Comparison of ENCODE assay signal across 8 cellular contexts in genomic region chr1:200437556-200438203, GRCh38. TPM values are rescaled to one million over a fixed set of nuclear protein-coding genes. Genes with fewer than 3 reads are reported as not detected.
DNase-seq lines count a peak whose midpoint lies in the region; ATAC-seq and TF ChIP-seq lines count a peak whose summit lies in the region.

No MANE protein-coding gene starts in this region.

- DNase-seq in osteoblast (ENCODE audit: insufficient read length, low spot score, missing footprints) = no peak
- DNase-seq in D341Med (ENCODE audit: low spot score) = no peak
- no peak for DNase-seq in GM10266 (ENCODE audit: extremely low spot score)
- DNase-seq in NCI-H526 treated with DMSO at 0.1 percent for 48 hours (lab: John Stamatoyannopoulos, UW) = no peak

- H3K27me3 Mint-ChIP-seq in activated naive CD8-positive, alpha-beta T cell = peaks cover under 1% of the 10 kb centered on the region

- peak overlapping the region; percentile 60 for H2AFZ ChIP-seq in osteoblast (ENCODE audit: low read length)

- H4K20me1 ChIP-seq in osteoblast (ENCODE audit: insufficient read depth, low read length) = no peaks in the 10 kb centered on the region

- peak overlapping the region; percentile 77 for H3K27ac Mint-ChIP-seq in activated naive CD8-positive, alpha-beta T cell

- H3K36me3 ChIP-seq in osteoblast (ENCODE audit: insufficient read depth, low read length) = no peaks in the 10 kb centered on the region

- peak overlapping the region; percentile 84 for H3K27ac ChIP-seq in osteoblast (ENCODE audit: low read depth, low read length)

- H3K4me1 Mint-ChIP-seq in activated naive CD8-positive, alpha-beta T cell (ENCODE audit: low read depth) = peaks cover 10% of the 10 kb centered on the region

- H3K4me2 ChIP-seq in osteoblast (ENCODE audit: insufficient read depth, low read length) = peak overlapping the region; percentile 86

- peaks cover 40% of the 10 kb centered on the region for H3K4me1 ChIP-seq in osteoblast (ENCODE audit: insufficient read depth, low read length)

- peak overlapping the region; percentile 82 for H3K4me3 Mint-ChIP-seq in activated naive CD8-positive, alpha-beta T cell

- H3K79me2 ChIP-seq in osteoblast (ENCODE audit: insufficient read depth, low read length) = no peaks in the 10 kb centered on the region

- ATAC-seq in GM18907 (IDR thresholded peaks at IDR 0.05; ENCODE audit: unreplicated experiment) = peak; percentile 76
- ATAC-seq in HG03045 (IDR thresholded peaks at IDR 0.05; ENCODE audit: unreplicated experiment) = peak; percentile 66
- ATAC-seq in HG03108 (IDR thresholded peaks at IDR 0.05; ENCODE audit: unreplicated experiment) = no peak

- TF ChIP-seq CTCF in osteoblast (IDR thresholded peaks at IDR 0.05; ENCODE audit: extremely low read depth, low read depth, low read length) (no peak), GM10266 (IDR thresholded peaks at IDR 0.05; ENCODE audit: control insufficient read depth, insufficient read depth, low read depth, missing control alignments) (no peak)

- H3K9me3 Mint-ChIP-seq in activated naive CD8-positive, alpha-beta T cell (ENCODE audit: low read depth) = no peaks in the 10 kb centered on the region

- peak overlapping the region; percentile 56 for H3K4me3 ChIP-seq in osteoblast (ENCODE audit: insufficient read depth, low read length)

- no peaks in the 10 kb centered on the region for H3K9me3 ChIP-seq in osteoblast (ENCODE audit: low read depth, low read length)

- H3K36me3 Mint-ChIP-seq in activated naive CD8-positive, alpha-beta T cell = no peaks in the 10 kb centered on the region

- H3K27me3 ChIP-seq in osteoblast (ENCODE audit: insufficient read depth, low read length) = no peaks in the 10 kb centered on the region

RNA-seq across cellular contexts. Expression of gene ZNF281, which starts 27.8 kb away (rescaled TPM):
- total RNA-seq in osteoblast = 37.7 and 45.6 TPM in 2 replicates
